In the genomic region with DNA sequence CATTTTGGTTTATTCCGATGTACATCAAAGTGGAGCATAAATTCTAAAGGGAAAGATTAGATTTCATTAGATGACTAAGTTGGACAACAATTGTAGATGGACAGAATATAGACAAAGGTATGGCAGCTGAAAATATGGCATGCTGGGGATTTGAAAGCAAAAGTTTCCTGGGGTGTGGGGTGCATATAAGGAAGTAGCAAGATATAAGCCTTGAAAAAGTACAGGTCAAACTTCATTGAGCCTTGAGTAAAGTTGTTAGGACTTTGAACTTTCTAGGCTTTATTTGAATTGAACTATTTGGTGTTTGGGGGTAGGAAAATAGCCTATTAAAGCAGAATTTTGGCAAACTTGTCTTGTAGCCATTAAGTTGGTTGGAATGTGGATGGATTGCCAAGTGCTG, we compare ENCODE assay signal across 23 cellular contexts.
"Had no signal": no experiment of that assay in that cellular context is flagged by ENCODE, and none has a peak within 500 bp of the region (broad histone marks: within the 10 kb centered on the region; RNA-seq: fewer than 3 reads in every experiment).

No MANE protein-coding gene starts in this region.

- H3K4me3 ChIP-seq: coronary artery, dorsolateral prefrontal cortex, esophagus muscularis mucosa, gastroesophageal sphincter, heart left ventricle, hepatocyte, left lung, lower lobe of right lung had no signal

- DNase-seq: dermis blood vessel endothelial cell; dorsolateral prefrontal cortex; effector CD4-positive, alpha-beta T cell; effector memory CD4-positive, alpha-beta T cell; foreskin keratinocyte; heart left ventricle; hypothalamus; immature natural killer cell; islet precursor cell; kidney; kidney glomerular epithelial cell; left lung; left ventricle myocardium superior; lower lobe of right lung; mesenchymal stem cell; naive thymus-derived CD4-positive, alpha-beta T cell had no signal

- ATAC-seq: foreskin keratinocyte; gastroesophageal sphincter; heart left ventricle; left lung; left ventricle myocardium superior; lower lobe of right lung; naive thymus-derived CD4-positive, alpha-beta T cell had no signal

- FAIRE-seq: colon, endothelial cell of umbilical vein, frontal cortex, kidney had no signal
